16 cellular contexts compared by ENCODE assay signal in the genomic region with DNA sequence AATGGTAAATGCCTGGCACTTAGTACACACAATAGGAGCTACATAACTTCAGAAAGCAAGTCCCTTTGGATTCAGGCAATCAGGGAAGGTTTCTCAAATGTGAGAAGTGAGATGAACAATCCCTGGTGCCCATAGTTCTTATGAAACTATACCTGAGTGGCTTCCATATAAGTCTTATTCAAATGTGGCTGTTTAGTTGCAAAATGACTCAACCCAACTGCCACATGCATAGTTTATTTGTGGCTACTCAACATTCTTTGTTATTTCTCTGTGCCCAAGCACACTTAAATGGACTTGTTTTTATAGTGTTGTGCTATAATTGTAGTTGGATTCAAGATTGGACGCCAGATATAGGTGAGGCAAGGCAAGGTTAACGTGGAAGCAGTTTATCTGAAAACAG.
DNase-seq lines count a peak whose midpoint lies in the region; ATAC-seq, FAIRE-seq and TF ChIP-seq lines count a peak whose summit lies in the region.
"Had no signal": no experiment of that assay in that cellular context is flagged by ENCODE, and none has a peak within 500 bp of the region (broad histone marks: within the 10 kb centered on the region; RNA-seq: fewer than 3 reads in every experiment).

No MANE protein-coding gene starts in this region.

- no peak for TF ChIP-seq RAD21 in GM12878 (IDR thresholded peaks at IDR 0.05; ENCODE audit: insufficient read depth, low read depth, low read length)

- no peak overlapping the region for H3K27ac Mint-ChIP-seq in effector memory CD8-positive, alpha-beta T cell
- H3K27ac Mint-ChIP-seq: activated naive CD8-positive, alpha-beta T cell; immature natural killer cell had no signal

- no peak for TF ChIP-seq CTCF in GM12878 (IDR thresholded peaks at IDR 0.05 in 2 of 3, conservative IDR thresholded peaks at IDR 0.05 in 1 of 3; ENCODE audit: control insufficient read depth in 2 of 3, extremely low read depth in 1 of 3, insufficient read depth in 1 of 3, low read depth in 3 of 3, low read length in 3 of 3)
- TF ChIP-seq CTCF in gastroesophageal sphincter (IDR thresholded peaks at IDR 0.05): no peak

- TF ChIP-seq POLR2A in GM12878 (IDR thresholded peaks at IDR 0.05; ENCODE audit: low read depth, low read length) (no peak), gastroesophageal sphincter (IDR thresholded peaks at IDR 0.05) (no peak)

- FAIRE-seq in GM12878 (lab: Jason Lieb, UNC): no peak

- no peaks in the 10 kb centered on the region for H3K36me3 ChIP-seq in GM12878 (ENCODE audit: control insufficient read depth in 2 of 2, insufficient read depth in 2 of 2, low read length in 1 of 2)
- H3K36me3 ChIP-seq in gastroesophageal sphincter: no peaks in the 10 kb centered on the region
- H3K36me3 ChIP-seq: thoracic aorta had no signal

- POLR2A ChIA-PET in GM12878 (lab: Charles Lee): interaction anchor here (0.7 kb wide), 1 partner anchor 19 kb away, joined by 3 read pairs; no protein-coding TSS in a partner anchor

- no TSS peak for BruUV-seq in GM12878 (replicated peaks; lab: Mats Ljungman, UMichigan)

- peaks cover 1 to 4% of the 10 kb centered on the region in 2 donors for H3K4me1 Mint-ChIP-seq in effector memory CD8-positive, alpha-beta T cell (ENCODE audit: low read depth in 2 of 2)

- H3K27me3 Mint-ChIP-seq in effector memory CD8-positive, alpha-beta T cell: peaks cover 22 to 33% of the 10 kb centered on the region in 2 donors

- CTCF ChIA-PET in GM12878 (lab: Yijun Ruan, JAX): interaction anchor here (1.0 kb wide), 1 partner anchor 90 kb away, joined by 3 read pairs; no protein-coding TSS in a partner anchor

- H3K9me3 ChIP-seq in GM12878 (replicated peaks; ENCODE audit: control insufficient read depth, insufficient read depth, low read length) (no peaks in the 10 kb centered on the region; the same call in 1 of the 3 replicates), right cardiac atrium (ENCODE audit: control insufficient read depth, low read length) (no peaks in the 10 kb centered on the region), gastroesophageal sphincter (no peaks in the 10 kb centered on the region)
- H3K9me3 ChIP-seq: thoracic aorta had no signal

- no peak overlapping the region for H2AFZ ChIP-seq in GM12878 (ENCODE audit: control insufficient read depth, low read depth, low read length)

- DNase-seq in GM12878 (ENCODE audit: low read depth, low spot score) (peak; percentile 59), NCI-H1048 (lab: John Stamatoyannopoulos, UW) (no peak), right cardiac atrium (no peak)
- no peak for DNase-seq in effector memory CD8-positive, alpha-beta T cell
- DNase-seq: activated CD4-positive, CD25-positive, alpha-beta regulatory T cell; DMS79; immature natural killer cell; NCI-H187 treated with DMSO at 0.1 percent for 48 hours; stimulated activated CD4-positive, alpha-beta T cell treated with anti-CD3 and anti-CD28 coated beads, Interleukin-2, amount 100 ng/mL, for 48 hours had no signal

- H3K27me3 ChIP-seq in GM12878 (replicated peaks in 1 of 2; ENCODE audit: control insufficient read depth in 2 of 2, insufficient read depth in 2 of 2, low read length in 1 of 2) (no peaks in the 10 kb centered on the region), right cardiac atrium (ENCODE audit: control insufficient read depth, insufficient read depth) (no peaks in the 10 kb centered on the region), gastroesophageal sphincter (no peaks in the 10 kb centered on the region)

- H3K79me2 ChIP-seq in GM12878 (ENCODE audit: control insufficient read depth, insufficient read depth, low read length): no peaks in the 10 kb centered on the region

- 0% methylated on average over 2 of the region's 2 CpGs for WGBS in GM12878 (ENCODE audit: insufficient coverage, insufficient replicate concordance, low lambda C conversion rate, missing lambda C conversion rate)
- 69% methylated on average over 2 of the region's 2 CpGs for WGBS in right cardiac atrium
- WGBS in gastroesophageal sphincter (ENCODE audit: low coverage in 1 of 2), 2 donors: 71% methylated on average over 2 of the region's 2 CpGs; no CpG with 5 or more reads in 1 of the 2 donors

- no peaks in the 10 kb centered on the region for H4K20me1 ChIP-seq in GM12878 (ENCODE audit: control insufficient read depth, insufficient read depth)

- no peak overlapping the region for H3K9ac ChIP-seq in GM12878 (ENCODE audit: control insufficient read depth, insufficient read depth, low read length)

- H3K4me3 ChIP-seq in GM12878: no peak overlapping the region
- no peak overlapping the region for H3K4me3 ChIP-seq in right cardiac atrium (ENCODE audit: low read length)
- H3K4me3 ChIP-seq in gastroesophageal sphincter: no peak overlapping the region
- H3K4me3 ChIP-seq: thoracic aorta had no signal

- peak; percentile 65 for ATAC-seq in GM18873 (IDR thresholded peaks at IDR 0.05; ENCODE audit: low FRiP score, unreplicated experiment)
- ATAC-seq in GM21619 (IDR thresholded peaks at IDR 0.05; ENCODE audit: unreplicated experiment): peak; percentile 80
- ATAC-seq in HG03108 (IDR thresholded peaks at IDR 0.05; ENCODE audit: unreplicated experiment): peak; percentile 77
- peak; percentile 93 for ATAC-seq in GM12878
- ATAC-seq in effector memory CD8-positive, alpha-beta T cell (replicated peaks): no peak
- no peak for ATAC-seq in right cardiac atrium
- no peak for ATAC-seq in gastroesophageal sphincter
- ATAC-seq: HCT116 had no signal

- H3K4me1 ChIP-seq in GM12878 (ENCODE audit: control insufficient read depth, insufficient read depth, low read length) (peaks cover 35% of the 10 kb centered on the region), right cardiac atrium (ENCODE audit: control insufficient read depth, insufficient read depth, low read length) (peaks cover 3% of the 10 kb centered on the region), gastroesophageal sphincter (no peaks in the 10 kb centered on the region)

- intact Hi-C loops in GM12878 (cut with micrococcal nuclease; ENCODE audit: unreplicated experiment) (loop anchor here (1.0 kb wide), 1 partner anchor 18 kb away; no protein-coding TSS in a partner anchor), right cardiac atrium (cut with DNase I) (no loop called here)

- 0 out of 4 replicates have a peak, but pooled peaks of 1 of the 2 experiments have one; percentile 14 for TF ChIP-seq EP300 in GM12878 (IDR thresholded peaks at IDR 0.05; ENCODE audit: borderline replicate concordance in 1 of 2, control insufficient read depth in 1 of 2, low read depth in 2 of 2, low read length in 2 of 2)
- TF ChIP-seq EP300 in gastroesophageal sphincter (IDR thresholded peaks at IDR 0.05): no peak

- no peak overlapping the region for H3K4me3 Mint-ChIP-seq in effector memory CD8-positive, alpha-beta T cell
- H3K4me3 Mint-ChIP-seq: activated naive CD8-positive, alpha-beta T cell; immature natural killer cell had no signal

- SMC1A ChIA-PET in GM12878 (lab: Charles Lee; ENCODE audit: uncharacterized antibody, unreplicated experiment): interaction anchor here (0.8 to 1.8 kb wide), 6 partner anchors 11 to 28 kb away, joined by 3 to 9 read pairs (median 5); no protein-coding TSS in a partner anchor

- H3K9me3 Mint-ChIP-seq in effector memory CD8-positive, alpha-beta T cell: no peaks in the 10 kb centered on the region

- H3K36me3 Mint-ChIP-seq in effector memory CD8-positive, alpha-beta T cell (ENCODE audit: insufficient read depth): no peaks in the 10 kb centered on the region
- H3K36me3 Mint-ChIP-seq: activated naive CD8-positive, alpha-beta T cell; immature natural killer cell had no signal

- RAD21 ChIA-PET in GM12878 (lab: Charles Lee; ENCODE audit: unreplicated experiment): interaction anchor here (0.7 to 2.1 kb wide), 5 partner anchors 14 to 101 kb away, joined by 3 to 7 read pairs (median 3); no protein-coding TSS in a partner anchor

- in situ Hi-C loops in GM12878 (cut with MboI): no loop called here

- peak overlapping the region; percentile 4; the same call in 1 of the 2 replicates for H3K27ac ChIP-seq in GM12878 (ENCODE audit: control insufficient read depth, insufficient read depth)
- no peak overlapping the region for H3K27ac ChIP-seq in right cardiac atrium (ENCODE audit: low read length)
- no peak overlapping the region for H3K27ac ChIP-seq in gastroesophageal sphincter
- H3K27ac ChIP-seq: thoracic aorta had no signal

- peak overlapping the region; percentile 5 for H3K4me2 ChIP-seq in GM12878 (ENCODE audit: control insufficient read depth, insufficient read depth)

TF ChIP-seq in GM12878, 131 proteins besides CTCF, POLR2A, EP300 and RAD21 (continues in another document):
- TF ChIP-seq SIN3A (IDR thresholded peaks at IDR 0.05; ENCODE audit: low read depth, low read length) (no peak), SRF (IDR thresholded peaks at IDR 0.05; ENCODE audit: low read depth in 2 of 2, low read length in 2 of 2) (no peak; a peak in 1 of 4 replicates), MEF2B (IDR thresholded peaks at IDR 0.05; ENCODE audit: partially characterized antibody, poor library complexity, severe bottlenecking) (peak; percentile 54), JUND (IDR thresholded peaks at IDR 0.05; ENCODE audit: low read depth, low read length) (peak; percentile 83), BCL11A (IDR thresholded peaks at IDR 0.05; ENCODE audit: low read depth, low read length) (no peak), SIX5 (IDR thresholded peaks at IDR 0.05; ENCODE audit: low read depth, low read length, severe bottlenecking) (no peak), SMARCA5 (IDR thresholded peaks at IDR 0.05) (no peak), SPI1 (IDR thresholded peaks at IDR 0.05; ENCODE audit: borderline replicate concordance, insufficient read depth, low read depth, low read length) (no peak), CBX3 (IDR thresholded peaks at IDR 0.05; ENCODE audit: borderline replicate concordance, low read depth) (no peak), MEF2A (IDR thresholded peaks at IDR 0.05; ENCODE audit: insufficient read depth, low read depth, low read length) (0 out of 2 replicates have a peak, but pooled peaks have one; percentile 44), CEBPB (IDR thresholded peaks at IDR 0.05; ENCODE audit: borderline replicate concordance in 1 of 2, low read depth in 2 of 2, low read length in 2 of 2) (no peak), ETV6 (conservative IDR thresholded peaks at IDR 0.05 in 1 of 2, IDR thresholded peaks at IDR 0.05 in 1 of 2; ENCODE audit: borderline replicate concordance in 1 of 2, low read depth in 1 of 2) (peak in 1 of 2 experiments; percentile 11; a peak in 1 of 4 replicates), RUNX3 (IDR thresholded peaks at IDR 0.05; ENCODE audit: low read length) (peak; percentile 82)
- TF ChIP-seq, protein P1, sequence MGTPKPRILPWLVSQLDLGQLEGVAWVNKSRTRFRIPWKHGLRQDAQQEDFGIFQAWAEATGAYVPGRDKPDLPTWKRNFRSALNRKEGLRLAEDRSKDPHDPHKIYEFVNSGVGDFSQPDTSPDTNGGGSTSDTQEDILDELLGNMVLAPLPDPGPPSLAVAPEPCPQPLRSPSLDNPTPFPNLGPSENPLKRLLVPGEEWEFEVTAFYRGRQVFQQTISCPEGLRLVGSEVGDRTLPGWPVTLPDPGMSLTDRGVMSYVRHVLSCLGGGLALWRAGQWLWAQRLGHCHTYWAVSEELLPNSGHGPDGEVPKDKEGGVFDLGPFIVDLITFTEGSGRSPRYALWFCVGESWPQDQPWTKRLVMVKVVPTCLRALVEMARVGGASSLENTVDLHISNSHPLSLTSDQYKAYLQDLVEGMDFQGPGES (IDR thresholded peaks at IDR 0.05): no peak

Comparison
In these comparisons a context has a peak if more than half of its experiments do, and no peak if none do; other contexts are left out.
1. ATAC-seq: peak in GM18873 (single experiment), GM21619 (single experiment), HG03108 (single experiment) and GM12878 (single experiment); none in effector memory CD8-positive, alpha-beta T cell (single experiment), right cardiac atrium (0 of 2) and gastroesophageal sphincter (single experiment).